ENCODE assay signal across 17 cellular contexts in genomic region chr6:112038268-112038667, GRCh38. TPM values are rescaled to one million over a fixed set of nuclear protein-coding genes. Genes with fewer than 3 reads are reported as not detected.
DNase-seq lines count a peak whose midpoint lies in the region; ATAC-seq and TF ChIP-seq lines count a peak whose summit lies in the region.
"Had no signal": no experiment of that assay in that cellular context is flagged by ENCODE, and none has a peak within 500 bp of the region (broad histone marks: within the 10 kb centered on the region; RNA-seq: fewer than 3 reads in every experiment).

No MANE protein-coding gene starts in this region.

- peaks cover 72% of the 10 kb centered on the region for H3K4me1 Mint-ChIP-seq in activated CD8-positive, alpha-beta T cell treated with anti-CD3 and anti-CD28 coated beads for 36 hours (ENCODE audit: low read depth)
- H3K4me1 Mint-ChIP-seq in activated CD8-positive, alpha-beta T cell treated with anti-CD3 and anti-CD28 coated beads, Interleukin-2, amount 10 ng/mL, durations not matched to agents 7 days and 5 days (ENCODE audit: low read depth) = peaks cover 35% of the 10 kb centered on the region
- H3K4me1 Mint-ChIP-seq in chondrocyte (ENCODE audit: low read depth) = peaks cover 41% of the 10 kb centered on the region

- H3K27me3 ChIP-seq in muscle layer of colon (ENCODE audit: control insufficient read depth in 1 of 2, insufficient read depth in 2 of 2, low read length in 2 of 2) = no peaks in the 10 kb centered on the region
- H3K27me3 ChIP-seq in thyroid gland = no peaks in the 10 kb centered on the region
- H3K27me3 ChIP-seq in effector memory CD4-positive, alpha-beta T cell (replicated peaks; ENCODE audit: control insufficient read depth, insufficient read depth, low read length, poor library complexity, severe bottlenecking) = no peaks in the 10 kb centered on the region
- H3K27me3 ChIP-seq: body of pancreas had no signal

- H3K27ac ChIP-seq in muscle layer of colon (ENCODE audit: low read depth, low read length) = peak overlapping the region; percentile 30
- peak overlapping the region; percentile 43 to 80 (median 55) for H3K27ac ChIP-seq in thyroid gland
- H3K27ac ChIP-seq in effector memory CD4-positive, alpha-beta T cell (ENCODE audit: insufficient read depth, low read length, poor library complexity, severe bottlenecking) = no peak overlapping the region
- H3K27ac ChIP-seq: 22Rv1 had no signal

- no peaks in the 10 kb centered on the region for H3K36me3 Mint-ChIP-seq in activated CD8-positive, alpha-beta T cell treated with anti-CD3 and anti-CD28 coated beads for 36 hours (ENCODE audit: low read depth)
- no peaks in the 10 kb centered on the region for H3K36me3 Mint-ChIP-seq in activated CD8-positive, alpha-beta T cell treated with anti-CD3 and anti-CD28 coated beads, Interleukin-2, amount 10 ng/mL, durations not matched to agents 7 days and 5 days (ENCODE audit: low read depth)
- H3K36me3 Mint-ChIP-seq in chondrocyte (ENCODE audit: low read depth) = no peaks in the 10 kb centered on the region
- H3K36me3 Mint-ChIP-seq: WTC11 had no signal

- peak overlapping the region; percentile 17 for H3K9ac ChIP-seq in muscle layer of colon (ENCODE audit: low read length)

- no peaks in the 10 kb centered on the region for H3K27me3 Mint-ChIP-seq in activated CD8-positive, alpha-beta T cell treated with anti-CD3 and anti-CD28 coated beads for 36 hours
- no peaks in the 10 kb centered on the region for H3K27me3 Mint-ChIP-seq in activated CD8-positive, alpha-beta T cell treated with anti-CD3 and anti-CD28 coated beads, Interleukin-2, amount 10 ng/mL, durations not matched to agents 7 days and 5 days (ENCODE audit: low read depth)
- H3K27me3 Mint-ChIP-seq in chondrocyte (ENCODE audit: low read depth) = no peaks in the 10 kb centered on the region

- CTCF ChIA-PET in activated CD8-positive, alpha-beta T cell treated with anti-CD3 and anti-CD28 coated beads for 36 hours (lab: Charles Lee) = interaction anchor here (0.9 to 7.4 kb wide), 8 partner anchors 10 to 779 kb away, joined by 3 to 80 read pairs (median 8); partner anchors contain the start of gene FYN
- CTCF ChIA-PET in activated CD8-positive, alpha-beta T cell treated with anti-CD3 and anti-CD28 coated beads, Interleukin-2, amount 10 ng/mL, durations not matched to agents 7 days and 5 days (lab: Charles Lee) = interaction anchor here (0.6 to 7.5 kb wide), 7 partner anchors 11 to 779 kb away, joined by 3 to 119 read pairs (median 8); a partner anchor contains a TSS

- TF ChIP-seq CTCF in activated CD8-positive, alpha-beta T cell treated with anti-CD3 and anti-CD28 coated beads for 36 hours (IDR thresholded peaks at IDR 0.05) = no peak
- TF ChIP-seq CTCF in chondrocyte (IDR thresholded peaks at IDR 0.05) (no peak), thyroid gland (IDR thresholded peaks at IDR 0.05) (no peak)

- H3K4me1 ChIP-seq in muscle layer of colon (ENCODE audit: insufficient read depth, low read length) = peaks cover 12% of the 10 kb centered on the region
- peaks cover 4 to 8% of the 10 kb centered on the region in 2 donors for H3K4me1 ChIP-seq in thyroid gland
- H3K4me1 ChIP-seq in effector memory CD4-positive, alpha-beta T cell (ENCODE audit: control insufficient read depth, insufficient read depth, low read length, poor library complexity, severe bottlenecking) = peaks cover 12% of the 10 kb centered on the region
- H3K4me1 ChIP-seq: body of pancreas had no signal

- DNase-seq in activated CD8-positive, alpha-beta T cell treated with anti-CD3 and anti-CD28 coated beads for 36 hours = no peak
- DNase-seq in activated CD8-positive, alpha-beta T cell treated with anti-CD3 and anti-CD28 coated beads, Interleukin-2, amount 10 ng/mL, durations not matched to agents 7 days and 5 days = no peak
- DNase-seq in chondrocyte (ENCODE audit: low spot score) (no peak), thyroid gland (no peak), DMS153 treated with DMSO at 0.1 percent for 48 hours (lab: John Stamatoyannopoulos, UW; ENCODE audit: unreplicated experiment) (no peak), cerebellar nuclear complex (lab: John Stamatoyannopoulos, UW) (no peak)
- DNase-seq in effector memory CD4-positive, alpha-beta T cell = no peak
- DNase-seq: Karpas-422, NCI-H1694 treated with DMSO at 0.1 percent for 48 hours, NCI-H748 treated with DMSO at 0.1 percent for 48 hours had no signal

- POLR2A ChIA-PET in activated CD8-positive, alpha-beta T cell treated with anti-CD3 and anti-CD28 coated beads for 36 hours (lab: Charles Lee) = interaction anchor here (1.1 to 1.6 kb wide), 2 partner anchors 27 to 245 kb away, joined by 3 to 5 read pairs; no protein-coding TSS in a partner anchor
- POLR2A ChIA-PET in activated CD8-positive, alpha-beta T cell treated with anti-CD3 and anti-CD28 coated beads, Interleukin-2, amount 10 ng/mL, durations not matched to agents 7 days and 5 days (lab: Charles Lee) = interaction anchor here (0.6 kb wide), 1 partner anchor 10 kb away, joined by 3 read pairs; no protein-coding TSS in a partner anchor

- H3K4me3 Mint-ChIP-seq in activated CD8-positive, alpha-beta T cell treated with anti-CD3 and anti-CD28 coated beads for 36 hours = no peak overlapping the region
- no peak overlapping the region for H3K4me3 Mint-ChIP-seq in activated CD8-positive, alpha-beta T cell treated with anti-CD3 and anti-CD28 coated beads, Interleukin-2, amount 10 ng/mL, durations not matched to agents 7 days and 5 days
- H3K4me3 Mint-ChIP-seq in chondrocyte (ENCODE audit: unreplicated experiment) = no peak overlapping the region
- H3K4me3 Mint-ChIP-seq: WTC11 had no signal

- no peak overlapping the region for H3K4me3 ChIP-seq in muscle layer of colon (ENCODE audit: low read depth in 1 of 2, low read length in 2 of 2)
- H3K4me3 ChIP-seq in thyroid gland (replicated peaks in 1 of 3) = no peak overlapping the region
- H3K4me3 ChIP-seq in effector memory CD4-positive, alpha-beta T cell (ENCODE audit: insufficient read depth, low read depth, low read length, poor library complexity, severe bottlenecking) = no peak overlapping the region
- H3K4me3 ChIP-seq: body of pancreas had no signal

- no peak for ATAC-seq in activated CD8-positive, alpha-beta T cell treated with anti-CD3 and anti-CD28 coated beads for 36 hours
- no peak for ATAC-seq in activated CD8-positive, alpha-beta T cell treated with anti-CD3 and anti-CD28 coated beads, Interleukin-2, amount 10 ng/mL, durations not matched to agents 7 days and 5 days
- ATAC-seq: WTC11 had no signal

- intact Hi-C loops in activated CD8-positive, alpha-beta T cell treated with anti-CD3 and anti-CD28 coated beads for 36 hours (cut with micrococcal nuclease) = no loop called here
- intact Hi-C loops in thyroid gland (cut with DNase I) = no loop called here

- H3K36me3 ChIP-seq in muscle layer of colon (ENCODE audit: insufficient read depth, low read length) (no peaks in the 10 kb centered on the region), thyroid gland (no peaks in the 10 kb centered on the region)
- no peaks in the 10 kb centered on the region for H3K36me3 ChIP-seq in effector memory CD4-positive, alpha-beta T cell (ENCODE audit: control insufficient read depth, insufficient read depth, low read length)

- WGBS in thyroid gland, 2 donors = 83 to 90% methylated on average over 2 to 5 of the region's 5 CpGs

- no peaks in the 10 kb centered on the region for H3K9me3 Mint-ChIP-seq in activated CD8-positive, alpha-beta T cell treated with anti-CD3 and anti-CD28 coated beads for 36 hours
- H3K9me3 Mint-ChIP-seq in activated CD8-positive, alpha-beta T cell treated with anti-CD3 and anti-CD28 coated beads, Interleukin-2, amount 10 ng/mL, durations not matched to agents 7 days and 5 days (ENCODE audit: insufficient read depth) = no peaks in the 10 kb centered on the region
- H3K9me3 Mint-ChIP-seq in chondrocyte (ENCODE audit: low read depth) = no peaks in the 10 kb centered on the region
- H3K9me3 Mint-ChIP-seq: WTC11 had no signal

- no peaks in the 10 kb centered on the region for H3K9me3 ChIP-seq in muscle layer of colon (ENCODE audit: low read length)
- no peaks in the 10 kb centered on the region for H3K9me3 ChIP-seq in thyroid gland
- H3K9me3 ChIP-seq in effector memory CD4-positive, alpha-beta T cell (ENCODE audit: control insufficient read depth, low read length) = no peaks in the 10 kb centered on the region
- H3K9me3 ChIP-seq: body of pancreas had no signal

- H3K27ac Mint-ChIP-seq in activated CD8-positive, alpha-beta T cell treated with anti-CD3 and anti-CD28 coated beads for 36 hours = peak overlapping the region; percentile 36
- H3K27ac Mint-ChIP-seq in activated CD8-positive, alpha-beta T cell treated with anti-CD3 and anti-CD28 coated beads, Interleukin-2, amount 10 ng/mL, durations not matched to agents 7 days and 5 days = no peak overlapping the region
- peak overlapping the region; percentile 92 for H3K27ac Mint-ChIP-seq in chondrocyte (ENCODE audit: unreplicated experiment)
- H3K27ac Mint-ChIP-seq: WTC11 had no signal

- no peak for TF ChIP-seq POLR2A in thyroid gland (IDR thresholded peaks at IDR 0.05)

RNA-seq across cellular contexts. Expression of gene CCN6, which starts 15.6 kb away (rescaled TPM):
- not detected for total RNA-seq in activated CD8-positive, alpha-beta T cell treated with anti-CD3 and anti-CD28 coated beads for 36 hours
- not detected for total RNA-seq in activated CD8-positive, alpha-beta T cell treated with anti-CD3 and anti-CD28 coated beads, Interleukin-2, amount 10 ng/mL, durations not matched to agents 7 days and 5 days
- not detected in 3 replicates for total RNA-seq in chondrocyte
- under 1 TPM in 1 of 4 donors, not detected in 3; 0.33 TPM for total RNA-seq in thyroid gland
- total RNA-seq: body of pancreas, mononuclear cell, pulmonary artery endothelial cell, SK-MEL-5, WTC11 had no signal

RNA-seq across cellular contexts. Expression of gene TUBE1, which starts 49.0 kb away (rescaled TPM):
- 10 to 100 TPM; 38.7 to 39.1 TPM for total RNA-seq in activated CD8-positive, alpha-beta T cell treated with anti-CD3 and anti-CD28 coated beads for 36 hours
- total RNA-seq in activated CD8-positive, alpha-beta T cell treated with anti-CD3 and anti-CD28 coated beads, Interleukin-2, amount 10 ng/mL, durations not matched to agents 7 days and 5 days = 10 to 100 TPM; 16.0 to 16.5 TPM
- total RNA-seq in chondrocyte = 13.8 to 24.8 TPM (median 23.9 TPM) in 3 replicates
- total RNA-seq in thyroid gland = 10 to 100 TPM; 28.8 to 56.4 (median 38.8) TPM

RNA-seq across cellular contexts. Expression of gene FAM229B, which starts 49.1 kb away (rescaled TPM):
- 10 to 100 TPM in 1 of 2 experiments, 1 to 10 TPM in 1; 7.6 to 10.2 TPM for total RNA-seq in activated CD8-positive, alpha-beta T cell treated with anti-CD3 and anti-CD28 coated beads for 36 hours
- 1 to 10 TPM; 1.9 to 2.2 TPM for total RNA-seq in activated CD8-positive, alpha-beta T cell treated with anti-CD3 and anti-CD28 coated beads, Interleukin-2, amount 10 ng/mL, durations not matched to agents 7 days and 5 days
- total RNA-seq in chondrocyte (25.7 to 37.5 TPM (median 27.9 TPM) in 3 replicates), thyroid gland (10 to 100 TPM in 2 of 4 donors, 1 to 10 TPM in 2; 8.3 to 29.2 (median 13.9) TPM)
